Comparison of ENCODE assay signal across 18 cellular contexts in genomic region chr15:53434174-53434678, GRCh38.
"Had no signal": no experiment of that assay in that cellular context is flagged by ENCODE, and none has a peak within 500 bp of the region (broad histone marks: within the 10 kb centered on the region; RNA-seq: fewer than 3 reads in every experiment).

No MANE protein-coding gene starts in this region.

- H3K36me3 ChIP-seq: heart left ventricle, left lung, lower lobe of right lung, neutrophil, right atrium auricular region, tibial artery had no signal

- H3K4me3 ChIP-seq: dorsolateral prefrontal cortex, heart left ventricle, left lung, lower lobe of right lung, right atrium auricular region, tibial artery had no signal

- ATAC-seq: heart left ventricle; left lung; lower lobe of right lung; natural killer cell treated with Interleukin-12 subunit alpha and Interleukin-12 subunit beta and Interleukin-15 and Interleukin-18, amount 100 ng/mL, for 72 hours had no signal

- H3K4me3 Mint-ChIP-seq: central memory CD8-positive, alpha-beta T cell; memory B cell; mesothelial cell of epicardium; natural killer cell treated with Interleukin-12 subunit alpha and Interleukin-12 subunit beta and Interleukin-15 and Interleukin-18, amount 100 ng/mL, for 72 hours; stimulated activated naive CD8-positive, alpha-beta T cell treated with anti-CD3 and anti-CD28 coated beads, Interleukin-15, Interleukin-2, amounts not matched to agents 100 ng/mL and 50 ng/mL, for 24 hours had no signal

- H3K9me3 Mint-ChIP-seq: mesothelial cell of epicardium; stimulated activated naive CD8-positive, alpha-beta T cell treated with anti-CD3 and anti-CD28 coated beads, Interleukin-15, Interleukin-2, amounts not matched to agents 100 ng/mL and 50 ng/mL, for 24 hours had no signal

- DNase-seq: cortex of kidney; dorsolateral prefrontal cortex; effector CD8-positive, alpha-beta T cell; foreskin melanocyte; heart left ventricle; hippocampal formation; left lung; lower lobe of right lung; small intestine; stimulated activated CD4-positive, alpha-beta T cell treated with anti-CD3 and anti-CD28 coated beads, Interleukin-12 subunit alpha, Interleukin-12 subunit beta, amount 100 ng/mL, for 4 hours; tibial artery had no signal

- H3K4me1 ChIP-seq: heart left ventricle, left lung, lower lobe of right lung, right atrium auricular region, tibial artery had no signal

- H3K4me1 Mint-ChIP-seq: central memory CD8-positive, alpha-beta T cell; memory B cell; mesothelial cell of epicardium had no signal

- H3K9me3 ChIP-seq: heart left ventricle, left lung, lower lobe of right lung, neutrophil, right atrium auricular region, tibial artery had no signal

- H3K36me3 Mint-ChIP-seq: memory B cell; mesothelial cell of epicardium; natural killer cell treated with Interleukin-12 subunit alpha and Interleukin-12 subunit beta and Interleukin-15 and Interleukin-18, amount 100 ng/mL, for 72 hours had no signal

- H3K27me3 ChIP-seq: dorsolateral prefrontal cortex, left lung, neutrophil, right atrium auricular region, tibial artery had no signal

- H3K27ac ChIP-seq: dorsolateral prefrontal cortex, heart left ventricle, left lung, lower lobe of right lung, neutrophil, right atrium auricular region, tibial artery had no signal

- H3K27ac Mint-ChIP-seq: memory B cell; mesothelial cell of epicardium; natural killer cell treated with Interleukin-12 subunit alpha and Interleukin-12 subunit beta and Interleukin-15 and Interleukin-18, amount 100 ng/mL, for 72 hours; stimulated activated naive CD8-positive, alpha-beta T cell treated with anti-CD3 and anti-CD28 coated beads, Interleukin-15, Interleukin-2, amounts not matched to agents 100 ng/mL and 50 ng/mL, for 24 hours had no signal

- H3K27me3 Mint-ChIP-seq: central memory CD8-positive, alpha-beta T cell; natural killer cell treated with Interleukin-12 subunit alpha and Interleukin-12 subunit beta and Interleukin-15 and Interleukin-18, amount 100 ng/mL, for 72 hours; stimulated activated naive CD8-positive, alpha-beta T cell treated with anti-CD3 and anti-CD28 coated beads, Interleukin-15, Interleukin-2, amounts not matched to agents 100 ng/mL and 50 ng/mL, for 24 hours had no signal
